ENCODE assay signal across 8 cellular contexts in genomic region chr5:132747064-132747692, GRCh38. TPM values are rescaled to one million over a fixed set of nuclear protein-coding genes. Genes with fewer than 3 reads are reported as not detected.
DNase-seq lines count a peak whose midpoint lies in the region; ATAC-seq and TF ChIP-seq lines count a peak whose summit lies in the region.

Gene CCNI2 (plus strand): TSS chr5:132747426. CDS start chr5:132747496, 70 bp downstream.

- no peaks in the 10 kb centered on the region for H3K9me3 ChIP-seq in mesodermal cell (ENCODE audit: control insufficient read depth, low read length)

- H3K4me3 ChIP-seq in HFF-Myc (replicated peaks; ENCODE audit: low read depth, low read length), result peak within 1 kb of the TSS; percentile 36
- peak within 1 kb of the TSS; percentile 31 for H3K4me3 ChIP-seq in mesodermal cell (ENCODE audit: extremely low read depth, insufficient read depth, low read length, poor library complexity, severe bottlenecking)

- peak within 1 kb of the TSS; percentile 39 for H3K27ac ChIP-seq in cingulate gyrus (ENCODE audit: low read depth, low read length)
- H3K27ac ChIP-seq in mesodermal cell (ENCODE audit: low read depth, low read length, severe bottlenecking), result no peak within 1 kb of the TSS

- no peaks in the 10 kb centered on the region for H3K36me3 ChIP-seq in mesodermal cell (ENCODE audit: control insufficient read depth, insufficient read depth, low read length)

- 0 to 1% methylated on average over 36 to 38 of the region's 61 CpGs for WGBS in mesodermal cell (ENCODE audit: insufficient coverage in 2 of 2), 2 experiments

- ATAC-seq in activated CD4-positive, CD25-positive, alpha-beta regulatory T cell treated with anti-CD3 and anti-CD28 coated beads, Interleukin-2, amount 50 U/mL, for 24 hours, result peak; percentile 70 to 71

- TF ChIP-seq CTCF in HFF-Myc (IDR thresholded peaks at IDR 0.05; ENCODE audit: low read depth, low read length, missing control alignments), result no peak

- H3K4me1 ChIP-seq in mesodermal cell (ENCODE audit: control insufficient read depth, insufficient read depth, low read length, poor library complexity, severe bottlenecking), result no peaks in the 10 kb centered on the region

- DNase-seq in DMS53 treated with DMSO at 0.1 percent for 48 hours (lab: John Stamatoyannopoulos, UW; ENCODE audit: unreplicated experiment), result peak; percentile 37
- no peak for DNase-seq in HFF-Myc (ENCODE audit: extremely low read depth, low read depth)
- peak; percentile 26 to 32 for DNase-seq in stimulated activated CD8-positive, alpha-beta memory T cell treated with anti-CD3 and anti-CD28 coated beads, Interleukin-7, amount 100 ng/mL, for 1 hour (ENCODE audit: low read depth in 2 of 2)
- no peak for DNase-seq in GOT3 (lab: John Stamatoyannopoulos, UW)
- no peak for DNase-seq in NCI-H1092 (lab: John Stamatoyannopoulos, UW)

RNA-seq across cellular contexts. Expression of gene CCNI2, which starts in this region (rescaled TPM):
- polyA plus RNA-seq in mesodermal cell (2013, experiment 1 of 2), result not detected
- polyA plus RNA-seq in mesodermal cell (2013, experiment 2 of 2), result not detected

Comparison
In these comparisons a context has a peak if more than half of its experiments do, and no peak if none do; other contexts are left out.
1. DNase-seq: peak in DMS53 treated with DMSO at 0.1 percent for 48 hours (single experiment) and stimulated activated CD8-positive, alpha-beta memory T cell treated with anti-CD3 and anti-CD28 coated beads, Interleukin-7, amount 100 ng/mL, for 1 hour (2 of 2); none in HFF-Myc (single experiment), GOT3 (single experiment) and NCI-H1092 (single experiment).